Comparison of ENCODE assay signal across 19 cellular contexts in genomic region chr14:50659327-50659974, GRCh38. TPM values are rescaled to one million over a fixed set of nuclear protein-coding genes. Genes with fewer than 3 reads are reported as not detected.
DNase-seq lines count a peak whose midpoint lies in the region; ATAC-seq and TF ChIP-seq lines count a peak whose summit lies in the region.
"Had no signal": no experiment of that assay in that cellular context is flagged by ENCODE, and none has a peak within 500 bp of the region (broad histone marks: within the 10 kb centered on the region; RNA-seq: fewer than 3 reads in every experiment).

No MANE protein-coding gene starts in this region.

- H3K27ac ChIP-seq in IMR-90 (ENCODE audit: insufficient read depth, low read length) (peak overlapping the region; percentile 41; the same call in 1 of the 2 replicates), prostate gland (peak overlapping the region; percentile 8 to 12), SJCRH30 (no peak overlapping the region)
- H3K27ac ChIP-seq: BLaER1 had no signal

- H2AK5ac ChIP-seq in IMR-90 (ENCODE audit: low read depth, low read length): no peak overlapping the region

- CTCF ChIA-PET in Calu3 (lab: Charles Lee) (interaction anchor here (1.0 to 1.4 kb wide), 4 partner anchors 10 to 107 kb away, joined by 3 to 4 read pairs (median 4); no protein-coding TSS in a partner anchor), IMR-90 (lab: Yijun Ruan, JAX) (interaction anchor here (1.2 kb wide), 1 partner anchor 118 kb away, joined by 3 read pairs; no protein-coding TSS in a partner anchor)

- no peak for ATAC-seq in IMR-90 (ENCODE audit: low read depth)
- ATAC-seq: activated CD8-positive, alpha-beta memory T cell treated with anti-CD3 and anti-CD28 coated beads, Interleukin-2, amount 10 ng/mL, durations not matched to agents 7 days and 5 days; T-cell had no signal

- dilution Hi-C loops in IMR-90 (cut with HindIII; ENCODE audit: low sequenced_read_pairs, unreplicated experiment): no loop called here

- H3K23ac ChIP-seq in IMR-90 (ENCODE audit: low read depth, low read length): no peak overlapping the region; the same call in 1 of the 2 replicates

- H4K8ac ChIP-seq in IMR-90 (ENCODE audit: low read depth in 2 of 2, low read length in 2 of 2): no peak overlapping the region

- H3K18ac ChIP-seq in IMR-90 (ENCODE audit: low read depth, low read length): no peak overlapping the region; the same call in 1 of the 2 replicates

- POLR2A ChIA-PET in IMR-90 (lab: Charles Lee; ENCODE audit: unreplicated experiment): no interaction called here

- H3K4me3 ChIP-seq in IMR-90 (ENCODE audit: insufficient read depth, low read depth, low read length) (no peak overlapping the region), epithelial cell of esophagus (ENCODE audit: low read length) (no peak overlapping the region), prostate gland (no peak overlapping the region), SJCRH30 (no peak overlapping the region)
- H3K4me3 ChIP-seq: BLaER1, esophagus muscularis mucosa had no signal

- no peak overlapping the region for H3K4me2 ChIP-seq in IMR-90 (ENCODE audit: low read depth, low read length)
- H3K4me2 ChIP-seq: BLaER1 had no signal

- no peaks in the 10 kb centered on the region for H3K9me3 Mint-ChIP-seq in Calu3 (ENCODE audit: low read depth, unreplicated experiment)
- H3K9me3 Mint-ChIP-seq: dendritic cell treated with granulocyte-macrophage colony-stimulating factor and Interleukin-4, amounts not matched to agents 40 ng/mL and 50 ng/mL, for 4 days; T-cell had no signal

- DNase-seq in Calu3 (peak; percentile 54), IMR-90 (no peak), epithelial cell of esophagus (ENCODE audit: low read depth) (peak; percentile 21), prostate gland (ENCODE audit: low spot score) (peak; percentile 61), T1000 (lab: John Stamatoyannopoulos, UW) (no peak), NCI-H128 (lab: John Stamatoyannopoulos, UW; ENCODE audit: unreplicated experiment) (no peak), SJCRH30 (no peak)
- DNase-seq in stimulated activated CD4-positive, alpha-beta T cell treated with anti-CD3 and anti-CD28 coated beads, Interleukin-12 subunit alpha, Interleukin-12 subunit beta, amount 100 ng/mL, for 4 hours: no peak
- DNase-seq: activated CD8-positive, alpha-beta memory T cell treated with anti-CD3 and anti-CD28 coated beads, Interleukin-2, amount 10 ng/mL, durations not matched to agents 7 days and 5 days; activated effector memory CD4-positive, alpha-beta T cell treated with anti-CD3 and anti-CD28 coated beads, Interleukin-2, amount 50 U/mL, for 16 hours; aorta; head of caudate nucleus; islet precursor cell; NCI-H774; occipital lobe; T-cell had no signal

- no peak overlapping the region for H2BK15ac ChIP-seq in IMR-90 (ENCODE audit: low read depth, low read length)

- H3K14ac ChIP-seq in IMR-90 (replicated peaks; ENCODE audit: low read depth, low read length): no peak overlapping the region

- no peak for TF ChIP-seq RAD21 in IMR-90 (IDR thresholded peaks at IDR 0.05; ENCODE audit: low read length)

- H3K79me1 ChIP-seq in IMR-90 (ENCODE audit: low read depth in 1 of 2, low read length in 2 of 2): peaks cover 21 to 65% of the 10 kb centered on the region in 2 experiments

- peak overlapping the region; percentile 46 for H3K4me3 Mint-ChIP-seq in Calu3 (ENCODE audit: low read depth, unreplicated experiment)
- H3K4me3 Mint-ChIP-seq: activated CD8-positive, alpha-beta memory T cell treated with anti-CD3 and anti-CD28 coated beads, Interleukin-2, amount 10 ng/mL, durations not matched to agents 7 days and 5 days; dendritic cell treated with granulocyte-macrophage colony-stimulating factor and Interleukin-4, amounts not matched to agents 40 ng/mL and 50 ng/mL, for 4 days; T-cell had no signal

- H3K56ac ChIP-seq in IMR-90 (ENCODE audit: extremely low read depth, insufficient read depth, low read length): no peak overlapping the region

- TF ChIP-seq CTCF in Calu3 (IDR thresholded peaks at IDR 0.05; ENCODE audit: unreplicated experiment) (no peak), IMR-90 (conservative IDR thresholded peaks at IDR 0.05; ENCODE audit: low read depth, low read length) (no peak), epithelial cell of esophagus (IDR thresholded peaks at IDR 0.05; ENCODE audit: insufficient read depth, low read depth, low read length, missing control alignments) (no peak), prostate gland (IDR thresholded peaks at IDR 0.05) (no peak)

- H3K4me1 ChIP-seq in IMR-90 (ENCODE audit: control insufficient read depth, insufficient read depth, low read length) (peaks cover 3% of the 10 kb centered on the region; the same call in 1 of the 2 replicates), prostate gland (replicated peaks) (peaks cover 1% of the 10 kb centered on the region), SJCRH30 (no peaks in the 10 kb centered on the region)

- H3K27me3 ChIP-seq in IMR-90 (ENCODE audit: control insufficient read depth, insufficient read depth, low read length) (no peaks in the 10 kb centered on the region), prostate gland (replicated peaks; ENCODE audit: insufficient read depth) (no peaks in the 10 kb centered on the region), SJCRH30 (no peaks in the 10 kb centered on the region)
- H3K27me3 ChIP-seq: BLaER1, esophagus muscularis mucosa had no signal

- H4K20me1 ChIP-seq in IMR-90 (ENCODE audit: insufficient read depth, low read length): peaks cover 3% of the 10 kb centered on the region; the same call in 1 of the 2 replicates

- H2BK120ac ChIP-seq in IMR-90 (ENCODE audit: low read depth, low read length): no peak overlapping the region

- H3K9ac ChIP-seq in IMR-90 (ENCODE audit: low read depth, low read length): no peak overlapping the region
- H3K9ac ChIP-seq: BLaER1 had no signal

- H3K9me3 ChIP-seq in IMR-90 (ENCODE audit: control insufficient read depth, insufficient read depth, low read length) (no peaks in the 10 kb centered on the region), prostate gland (no peaks in the 10 kb centered on the region), SJCRH30 (replicated peaks) (no peaks in the 10 kb centered on the region)
- H3K9me3 ChIP-seq: esophagus muscularis mucosa had no signal

- in situ Hi-C loops in IMR-90 (cut with MboI; ENCODE audit: low sequenced_read_pairs): no loop called here

- no peaks in the 10 kb centered on the region for H3K9me1 ChIP-seq in IMR-90 (ENCODE audit: insufficient read depth, low read length)

- intact Hi-C loops in Calu3 (cut with micrococcal nuclease; ENCODE audit: unreplicated experiment): no loop called here
- intact Hi-C loops in IMR-90 (cut with micrococcal nuclease): loop anchor here (10.0 kb wide), 1 partner anchor 275 kb away; no protein-coding TSS in a partner anchor
- intact Hi-C loops in prostate gland (cut with DNase I): no loop called here

- H3K4ac ChIP-seq in IMR-90 (ENCODE audit: low read depth, low read length): no peak overlapping the region

- BruUV-seq in Calu3 (replicated peaks; lab: Mats Ljungman, UMichigan): no TSS peak
- no TSS peak for BruUV-seq in IMR-90 (replicated peaks; lab: Mats Ljungman, UMichigan)

- no peak overlapping the region for H2AK9ac ChIP-seq in IMR-90 (replicated peaks; ENCODE audit: low read depth, low read length, poor library complexity)

- no peak overlapping the region for H4K91ac ChIP-seq in IMR-90 (ENCODE audit: insufficient read depth, low read depth, low read length)

- no peaks in the 10 kb centered on the region for H3K27me3 Mint-ChIP-seq in Calu3 (ENCODE audit: unreplicated experiment)
- H3K27me3 Mint-ChIP-seq: activated CD8-positive, alpha-beta memory T cell treated with anti-CD3 and anti-CD28 coated beads, Interleukin-2, amount 10 ng/mL, durations not matched to agents 7 days and 5 days; dendritic cell treated with granulocyte-macrophage colony-stimulating factor and Interleukin-4, amounts not matched to agents 40 ng/mL and 50 ng/mL, for 4 days; T-cell had no signal

- H3K4me1 Mint-ChIP-seq in Calu3 (ENCODE audit: low read depth, unreplicated experiment): peaks cover 54% of the 10 kb centered on the region
- H3K4me1 Mint-ChIP-seq: activated CD8-positive, alpha-beta memory T cell treated with anti-CD3 and anti-CD28 coated beads, Interleukin-2, amount 10 ng/mL, durations not matched to agents 7 days and 5 days had no signal

- H3K27ac Mint-ChIP-seq in Calu3 (ENCODE audit: unreplicated experiment): peak overlapping the region; percentile 77
- H3K27ac Mint-ChIP-seq: activated CD8-positive, alpha-beta memory T cell treated with anti-CD3 and anti-CD28 coated beads, Interleukin-2, amount 10 ng/mL, durations not matched to agents 7 days and 5 days; dendritic cell treated with granulocyte-macrophage colony-stimulating factor and Interleukin-4, amounts not matched to agents 40 ng/mL and 50 ng/mL, for 4 days; T-cell had no signal

- no peak overlapping the region for H2BK20ac ChIP-seq in IMR-90 (ENCODE audit: low read depth, low read length)

- no CpG with 5 or more reads among the region's 6 CpGs for WGBS in IMR-90 (ENCODE audit: extremely low coverage in 2 of 2, insufficient read length in 1 of 2), 2 experiments
- WGBS in prostate gland: 68% methylated on average over 6 of the region's 6 CpGs

- H3K36me3 Mint-ChIP-seq in Calu3 (ENCODE audit: insufficient read depth, unreplicated experiment): peaks cover 39% of the 10 kb centered on the region

- H2AFZ ChIP-seq in IMR-90 (replicated peaks; ENCODE audit: low read length, poor library complexity): no peak overlapping the region

- H4K5ac ChIP-seq in IMR-90 (ENCODE audit: low read depth, low read length): no peak overlapping the region

- TF ChIP-seq POLR2A in IMR-90 (IDR thresholded peaks at IDR 0.05; ENCODE audit: low read depth, low read length): no peak
- TF ChIP-seq POLR2A in prostate gland (IDR thresholded peaks at IDR 0.05): no peak

- H3K36me3 ChIP-seq in IMR-90 (ENCODE audit: control insufficient read depth, insufficient read depth, low read length) (peaks cover 9% of the 10 kb centered on the region), prostate gland (no peaks in the 10 kb centered on the region), SJCRH30 (peaks cover 14% of the 10 kb centered on the region)

- H2BK5ac ChIP-seq in IMR-90 (ENCODE audit: low read depth, low read length, poor library complexity, severe bottlenecking): no peak overlapping the region

TF ChIP-seq in IMR-90, 13 proteins besides CTCF, POLR2A, EP300 and RAD21 (continues in another document):
- TF ChIP-seq CHD1 (IDR thresholded peaks at IDR 0.05; ENCODE audit: low read depth, low read length) (no peak), NFE2L2 (IDR thresholded peaks at IDR 0.05; ENCODE audit: low read depth, low read length) (no peak), SMC3 (IDR thresholded peaks at IDR 0.05; ENCODE audit: low read depth, low read length) (no peak)

RNA-seq across cellular contexts. Expression of gene SAV1, which starts 8.7 kb away (rescaled TPM):
- total RNA-seq in Calu3 (2022) (45.7 and 62.2 TPM in 2 replicates), IMR-90 (2012; rRNA removed) (18.8 and 25.0 TPM in 2 replicates), prostate gland (100 to 1,000 TPM in 1 of 2 donors, 10 to 100 TPM in 1; 29.4 to 105 TPM)
- 14.7 and 17.0 TPM in 2 replicates for polyA plus RNA-seq in IMR-90 (2012; rRNA removed)
- polyA plus RNA-seq in IMR-90 (2012; cell fraction: cytosol; rRNA removed): 5.3 and 10.8 TPM in 2 replicates
- 8.1 and 8.3 TPM in 2 replicates for polyA plus RNA-seq in IMR-90 (2012; cell fraction: nucleus; rRNA removed; ENCODE audit: low replicate concordance)
- total RNA-seq in SJCRH30 (2014; rRNA removed; shearing (Covaris generic)): 26.2 and 26.8 TPM in 2 replicates

Comparison
In these comparisons a context has a peak if more than half of its experiments do, and no peak if none do; other contexts are left out.
1. DNase-seq: peak in Calu3 (single experiment), epithelial cell of esophagus (single experiment) and prostate gland (single experiment); none in IMR-90 (single experiment), T1000 (single experiment), NCI-H128 (single experiment), stimulated activated CD4-positive, alpha-beta T cell treated with anti-CD3 and anti-CD28 coated beads, Interleukin-12 subunit alpha, Interleukin-12 subunit beta, amount 100 ng/mL, for 4 hours (single experiment) and SJCRH30 (0 of 2).